ENCODE assay signal across 8 cellular contexts in genomic region chr7:16891338-16891737, GRCh38. TPM values are rescaled to one million over a fixed set of nuclear protein-coding genes. Genes with fewer than 3 reads are reported as not detected.
DNase-seq lines count a peak whose midpoint lies in the region; ATAC-seq, FAIRE-seq and TF ChIP-seq lines count a peak whose summit lies in the region.

No MANE protein-coding gene starts in this region.

- H3K27ac Mint-ChIP-seq in CD14-positive monocyte, result no peak overlapping the region

- H3K4me3 ChIP-seq in RWPE2 (ENCODE audit: severe bottlenecking) (no peak overlapping the region), fibroblast of pulmonary artery (replicated peaks; ENCODE audit: low read depth, low read length) (no peak overlapping the region), pancreas (no peak overlapping the region)

- H3K9me3 ChIP-seq in RWPE2 (ENCODE audit: severe bottlenecking) (no peaks in the 10 kb centered on the region), pancreas (no peaks in the 10 kb centered on the region)

- H3K36me3 Mint-ChIP-seq in CD14-positive monocyte, result no peaks in the 10 kb centered on the region

- DNase-seq in CD14-positive monocyte (ENCODE audit: low spot score) (no peak), HT1080 (ENCODE audit: low read depth) (peak; percentile 32), RWPE2 (ENCODE audit: low spot score) (no peak), fibroblast of pulmonary artery (ENCODE audit: low read depth) (peak; percentile 71), pancreas (peak in 2 of 6 donors; percentile 16 to 28)

- peaks cover 6% of the 10 kb centered on the region for H3K4me1 Mint-ChIP-seq in CD14-positive monocyte

- 12 to 19% methylated on average over 2 of the region's 2 CpGs for whole genome bisulfite sequencing in pancreas, 2 donors

- H3K27me3 ChIP-seq in RWPE2 (ENCODE audit: insufficient read depth, poor library complexity, severe bottlenecking) (no peaks in the 10 kb centered on the region), pancreas (no peaks in the 10 kb centered on the region)

- H3K27ac ChIP-seq in RWPE2 (ENCODE audit: poor library complexity, severe bottlenecking) (no peak overlapping the region), pancreas (no peak overlapping the region)

- no peaks in the 10 kb centered on the region for H3K9me3 Mint-ChIP-seq in CD14-positive monocyte

- TF ChIP-seq CTCF in CD14-positive monocyte (IDR thresholded peaks at IDR 0.05) (peak; percentile 32), RWPE2 (IDR thresholded peaks at IDR 0.05; ENCODE audit: poor library complexity, severe bottlenecking) (peak; percentile 79), fibroblast of pulmonary artery (IDR thresholded peaks at IDR 0.05; ENCODE audit: low read length, missing control alignments) (peak; percentile 53), pancreas (IDR thresholded peaks at IDR 0.05) (peak in 3 of 4 donors; percentile 17 to 19 (median 18))

- peak; percentile 85 for ATAC-seq in GM18498 (IDR thresholded peaks at IDR 0.05; ENCODE audit: unreplicated experiment)
- peak; percentile 95 for ATAC-seq in RWPE2 (ENCODE audit: low read depth)
- peak; percentile 85 to 97 (median 94) for ATAC-seq in pancreas
- ATAC-seq in HG02981 (IDR thresholded peaks at IDR 0.05; ENCODE audit: unreplicated experiment), result no peak
- ATAC-seq in GM21367 (IDR thresholded peaks at IDR 0.05; ENCODE audit: unreplicated experiment), result no peak

- intact Hi-C loops in CD14-positive monocyte (cut with micrococcal nuclease) (no loop called here), pancreas (cut with DNase I) (no loop called here)

- FAIRE-seq in pancreas (lab: Jason Lieb, UNC), result peak; percentile 69

- H3K4me3 Mint-ChIP-seq in CD14-positive monocyte, result no peak overlapping the region

- H3K36me3 ChIP-seq in RWPE2 (ENCODE audit: low read depth) (no peaks in the 10 kb centered on the region), pancreas (no peaks in the 10 kb centered on the region)

- peaks cover 0 to 2% (median 0%) of the 10 kb centered on the region in 3 donors for H3K27me3 Mint-ChIP-seq in CD14-positive monocyte (ENCODE audit: low read depth in 3 of 3)

- H3K4me1 ChIP-seq in RWPE2 (ENCODE audit: insufficient read depth, poor library complexity, severe bottlenecking) (peaks cover 13% of the 10 kb centered on the region), pancreas (peaks cover 7 to 16% (median 11%) of the 10 kb centered on the region in 3 donors)

RNA-seq across cellular contexts. Expression of gene AGR3, which starts 9.6 kb away (rescaled TPM):
- polyA plus RNA-seq in CD14-positive monocyte, result not detected
- total RNA-seq in HT1080 (2014; rRNA removed; shearing (Covaris generic)), result not detected in 2 replicates
- polyA plus RNA-seq in HT1080 (2015; cell fraction: cytosol; rRNA removed), result not detected in 2 replicates
- polyA plus RNA-seq in HT1080 (2015; cell fraction: nucleus; rRNA removed), result not detected in 2 replicates
- total RNA-seq in pancreas, result 1 to 10 TPM in 5 of 6 donors, under 1 TPM in 1; 0.83 to 7.8 (median 3.4) TPM
- 10 to 100 TPM in 1 of 2 donors, 1 to 10 TPM in 1; 5.6 to 19.2 TPM for polyA plus RNA-seq in pancreas

Comparison
In these comparisons a context has a peak if more than half of its experiments do, and no peak if none do; other contexts are left out.
1. DNase-seq: peak in HT1080 (single experiment) and fibroblast of pulmonary artery (single experiment); none in CD14-positive monocyte (single experiment) and RWPE2 (single experiment).
2. CTCF ChIP-seq: peak in every context shown above with its lines; median percentile 79 in RWPE2; 53 in fibroblast of pulmonary artery; 32 in CD14-positive monocyte; 18 in pancreas.
3. ATAC-seq: peak in GM18498 (single experiment), RWPE2 (single experiment) and pancreas (4 of 4); none in HG02981 (single experiment) and GM21367 (single experiment).